1 cellular context compared by ENCODE assay signal in genomic region chr12:46436741-46437140, GRCh38.
TF ChIP-seq lines count a peak whose summit lies in the region.

No MANE protein-coding gene starts in this region.

TF ChIP-seq in HCT116, 20 proteins besides CTCF, POLR2A, EP300 and RAD21 (continued from another document):
- TF ChIP-seq ZBTB33 (IDR thresholded peaks at IDR 0.05; ENCODE audit: extremely low read depth, insufficient replicate concordance, low read length) (no peak), EZH2 (IDR thresholded peaks at IDR 0.05) (no peak), FOSL1 (IDR thresholded peaks at IDR 0.05; ENCODE audit: low read depth) (no peak), SRF (IDR thresholded peaks at IDR 0.05; ENCODE audit: low read depth) (no peak), TCF7L2 (IDR thresholded peaks at IDR 0.05; ENCODE audit: borderline replicate concordance, extremely low read depth, insufficient read depth, insufficient read length) (no peak), SP1 (IDR thresholded peaks at IDR 0.05; ENCODE audit: low read depth) (no peak), EZH2phosphoT487 (IDR thresholded peaks at IDR 0.05; ENCODE audit: borderline replicate concordance) (no peak), CEBPB (IDR thresholded peaks at IDR 0.05; ENCODE audit: low read depth) (no peak), JUND (IDR thresholded peaks at IDR 0.05) (no peak), POLR2AphosphoS5 (IDR thresholded peaks at IDR 0.05; ENCODE audit: low read depth, low read length) (no peak), EGR1 (IDR thresholded peaks at IDR 0.05; ENCODE audit: low read depth) (no peak), MAX (IDR thresholded peaks at IDR 0.05) (no peak), ELF1 (IDR thresholded peaks at IDR 0.05; ENCODE audit: borderline replicate concordance, low read depth) (no peak)
- TF ChIP-seq, protein P1, sequence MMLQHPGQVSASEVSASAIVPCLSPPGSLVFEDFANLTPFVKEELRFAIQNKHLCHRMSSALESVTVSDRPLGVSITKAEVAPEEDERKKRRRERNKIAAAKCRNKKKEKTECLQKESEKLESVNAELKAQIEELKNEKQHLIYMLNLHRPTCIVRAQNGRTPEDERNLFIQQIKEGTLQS (IDR thresholded peaks at IDR 0.05), result no peak
